In genomic region chr16:67279296-67280089, GRCh38 we compare ENCODE assay signal across 1 cellular context.
TF ChIP-seq lines count a peak whose summit lies in the region.

A gene with protein sequence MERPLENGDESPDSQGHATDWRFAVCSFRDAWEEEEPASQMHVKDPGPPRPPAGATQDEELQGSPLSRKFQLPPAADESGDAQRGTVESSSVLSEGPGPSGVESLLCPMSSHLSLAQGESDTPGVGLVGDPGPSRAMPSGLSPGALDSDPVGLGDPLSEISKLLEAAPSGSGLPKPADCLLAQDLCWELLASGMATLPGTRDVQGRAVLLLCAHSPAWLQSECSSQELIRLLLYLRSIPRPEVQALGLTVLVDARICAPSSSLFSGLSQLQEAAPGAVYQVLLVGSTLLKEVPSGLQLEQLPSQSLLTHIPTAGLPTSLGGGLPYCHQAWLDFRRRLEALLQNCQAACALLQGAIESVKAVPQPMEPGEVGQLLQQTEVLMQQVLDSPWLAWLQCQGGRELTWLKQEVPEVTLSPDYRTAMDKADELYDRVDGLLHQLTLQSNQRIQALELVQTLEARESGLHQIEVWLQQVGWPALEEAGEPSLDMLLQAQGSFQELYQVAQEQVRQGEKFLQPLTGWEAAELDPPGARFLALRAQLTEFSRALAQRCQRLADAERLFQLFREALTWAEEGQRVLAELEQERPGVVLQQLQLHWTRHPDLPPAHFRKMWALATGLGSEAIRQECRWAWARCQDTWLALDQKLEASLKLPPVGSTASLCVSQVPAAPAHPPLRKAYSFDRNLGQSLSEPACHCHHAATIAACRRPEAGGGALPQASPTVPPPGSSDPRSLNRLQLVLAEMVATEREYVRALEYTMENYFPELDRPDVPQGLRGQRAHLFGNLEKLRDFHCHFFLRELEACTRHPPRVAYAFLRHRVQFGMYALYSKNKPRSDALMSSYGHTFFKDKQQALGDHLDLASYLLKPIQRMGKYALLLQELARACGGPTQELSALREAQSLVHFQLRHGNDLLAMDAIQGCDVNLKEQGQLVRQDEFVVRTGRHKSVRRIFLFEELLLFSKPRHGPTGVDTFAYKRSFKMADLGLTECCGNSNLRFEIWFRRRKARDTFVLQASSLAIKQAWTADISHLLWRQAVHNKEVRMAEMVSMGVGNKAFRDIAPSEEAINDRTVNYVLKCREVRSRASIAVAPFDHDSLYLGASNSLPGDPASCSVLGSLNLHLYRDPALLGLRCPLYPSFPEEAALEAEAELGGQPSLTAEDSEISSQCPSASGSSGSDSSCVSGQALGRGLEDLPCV (plus strand): TSS chr16:67279532. CDS start chr16:67280045, 513 bp downstream.

TF ChIP-seq in IMR-90, 13 proteins besides CTCF, POLR2A, EP300 and RAD21 (continued from another document):
- TF ChIP-seq NFE2L2 (IDR thresholded peaks at IDR 0.05; ENCODE audit: low read depth, low read length), result no peak
- peak; percentile 68 for TF ChIP-seq SMC3 (IDR thresholded peaks at IDR 0.05; ENCODE audit: low read depth, low read length)
- peak; percentile 67 for TF ChIP-seq BHLHE40 (IDR thresholded peaks at IDR 0.05; ENCODE audit: low read depth, low read length)
